Comparison of ENCODE assay signal across 8 cellular contexts in genomic region chr2:230668939-230669303, GRCh38. TPM values are rescaled to one million over a fixed set of nuclear protein-coding genes. Genes with fewer than 3 reads are reported as not detected.
DNase-seq lines count a peak whose midpoint lies in the region; ATAC-seq and TF ChIP-seq lines count a peak whose summit lies in the region.

No MANE protein-coding gene starts in this region.

- H3K27me3 Mint-ChIP-seq in nephron (ENCODE audit: low read depth), result peaks cover 10% of the 10 kb centered on the region

- H3K4me1 ChIP-seq in OCI-LY3 (ENCODE audit: low read length) (peaks cover 78% of the 10 kb centered on the region), smooth muscle cell (ENCODE audit: low read depth) (peaks cover 15% of the 10 kb centered on the region)

- H3K79me2 ChIP-seq in OCI-LY3 (ENCODE audit: low read length) (no peaks in the 10 kb centered on the region), smooth muscle cell (ENCODE audit: low read depth) (no peaks in the 10 kb centered on the region)

- peak overlapping the region; percentile 50 for H3K4me2 ChIP-seq in OCI-LY3 (ENCODE audit: low read length)
- H3K4me2 ChIP-seq in smooth muscle cell, result no peak overlapping the region

- H3K4me3 ChIP-seq in OCI-LY3 (ENCODE audit: low read length) (no peak overlapping the region), smooth muscle cell (no peak overlapping the region)

- intact Hi-C loops in sciatic nerve (cut with DNase I), result no loop called here

- H3K9me3 ChIP-seq in OCI-LY3 (ENCODE audit: insufficient read depth, low read length) (no peaks in the 10 kb centered on the region), smooth muscle cell (replicated peaks; ENCODE audit: low read depth) (no peaks in the 10 kb centered on the region)

- H3K4me1 Mint-ChIP-seq in nephron, result peaks cover 52% of the 10 kb centered on the region

- H3F3A ChIP-seq in smooth muscle cell (ENCODE audit: low read depth), result no peaks in the 10 kb centered on the region

- peak overlapping the region; percentile 94 for H3K9ac ChIP-seq in OCI-LY3 (ENCODE audit: low read length)
- H3K9ac ChIP-seq in smooth muscle cell (ENCODE audit: low read depth), result no peak overlapping the region

- TF ChIP-seq CTCF in OCI-LY3 (IDR thresholded peaks at IDR 0.05; ENCODE audit: low read depth, low read length) (no peak), nephron (IDR thresholded peaks at IDR 0.05; ENCODE audit: unreplicated experiment in 3 of 3) (no peak), smooth muscle cell (IDR thresholded peaks at IDR 0.05; ENCODE audit: borderline replicate concordance, insufficient read depth, poor library complexity, severe bottlenecking) (no peak)

- no peaks in the 10 kb centered on the region for H3K27me3 ChIP-seq in OCI-LY3 (ENCODE audit: low read depth, low read length)
- no peaks in the 10 kb centered on the region for H3K27me3 ChIP-seq in smooth muscle cell (ENCODE audit: low read depth)

- no peak for DNase-seq in smooth muscle cell (lab: John Stamatoyannopoulos, UW; ENCODE audit: unreplicated experiment)
- no peak for DNase-seq in sciatic nerve (ENCODE audit: low spot score)
- DNase-seq in AG08396 (ENCODE audit: low spot score), result no peak

- WGBS in smooth muscle cell (ENCODE audit: low lambda C conversion rate), result 74% methylated on average over 2 of the region's 2 CpGs

- H3K27ac ChIP-seq in OCI-LY3 (ENCODE audit: low read length), result peak overlapping the region; percentile 100
- H3K27ac ChIP-seq in smooth muscle cell (ENCODE audit: low read depth), result no peak overlapping the region

- H4K20me1 ChIP-seq in OCI-LY3 (ENCODE audit: insufficient read depth, low read length) (no peaks in the 10 kb centered on the region), smooth muscle cell (ENCODE audit: low read depth) (no peaks in the 10 kb centered on the region)

- H3K36me3 Mint-ChIP-seq in nephron (ENCODE audit: low read depth), result no peaks in the 10 kb centered on the region

- ATAC-seq in GM18909 (IDR thresholded peaks at IDR 0.05; ENCODE audit: poor library complexity, unreplicated experiment) (peak; percentile 42), HG02642 (IDR thresholded peaks at IDR 0.05; ENCODE audit: poor library complexity, unreplicated experiment) (peak; percentile 33), sciatic nerve (no peak), esophagus mucosa (no peak)

- H2AFZ ChIP-seq in OCI-LY3 (ENCODE audit: low read depth, low read length), result no peak overlapping the region
- H2AFZ ChIP-seq in smooth muscle cell (ENCODE audit: low read depth), result no peak overlapping the region

- H3K36me3 ChIP-seq in OCI-LY3 (replicated peaks; ENCODE audit: low read depth, low read length) (no peaks in the 10 kb centered on the region), smooth muscle cell (ENCODE audit: low read depth) (no peaks in the 10 kb centered on the region)

- no peaks in the 10 kb centered on the region for H3K9me3 Mint-ChIP-seq in nephron

- H3K27ac Mint-ChIP-seq in nephron, result peak overlapping the region; percentile 35 to 76 (median 63)

- peak overlapping the region in 1 of 3 experiments; percentile 14 for H3K4me3 Mint-ChIP-seq in nephron

RNA-seq across cellular contexts. Expression of gene CAB39, which starts 43.7 kb away (rescaled TPM):
- total RNA-seq in smooth muscle cell (62.4 and 62.7 TPM in 2 replicates), sciatic nerve (59.5 TPM), esophagus mucosa (50.8 TPM)
- polyA plus RNA-seq in smooth muscle cell, result 21.7 and 25.5 TPM in 2 replicates

Comparison
In these comparisons a context has a peak if more than half of its experiments do, and no peak if none do; other contexts are left out.
1. ATAC-seq: peak in GM18909 (single experiment) and HG02642 (single experiment); none in sciatic nerve (single experiment) and esophagus mucosa (single experiment).